Comparison of ENCODE assay signal across 15 cellular contexts in genomic region chr17:31158741-31159377, GRCh38.
DNase-seq lines count a peak whose midpoint lies in the region; ATAC-seq and TF ChIP-seq lines count a peak whose summit lies in the region.
"Had no signal": no experiment of that assay in that cellular context is flagged by ENCODE, and none has a peak within 500 bp of the region (broad histone marks: within the 10 kb centered on the region; RNA-seq: fewer than 3 reads in every experiment).

No MANE protein-coding gene starts in this region.

- TF ChIP-seq POLR2A in esophagus muscularis mucosa (IDR thresholded peaks at IDR 0.05; ENCODE audit: low read depth), result no peak

- peak overlapping the region; percentile 19 for H2AFZ ChIP-seq in ACC112 (ENCODE audit: low read length, unreplicated experiment)

- no peak for TF ChIP-seq EP300 in esophagus muscularis mucosa (IDR thresholded peaks at IDR 0.05)

- POLR2A ChIA-PET in activated CD8-positive, alpha-beta T cell treated with anti-CD3 and anti-CD28 coated beads for 36 hours (lab: Charles Lee), result no interaction called here

- peaks cover 5% of the 10 kb centered on the region for H3K36me3 Mint-ChIP-seq in activated CD8-positive, alpha-beta T cell treated with anti-CD3 and anti-CD28 coated beads for 36 hours (ENCODE audit: low read depth)

- H3K27ac ChIP-seq in ACC112 (ENCODE audit: low read depth, low read length), result no peak overlapping the region
- H3K27ac ChIP-seq in esophagus muscularis mucosa (replicated peaks in 1 of 4), result no peak overlapping the region
- H3K27ac ChIP-seq: BLaER1, brain microvascular endothelial cell, SJSA1 had no signal

- WGBS in esophagus muscularis mucosa, result 73% methylated on average over 1 of the region's 1 CpG

- no peaks in the 10 kb centered on the region for H3K9me3 Mint-ChIP-seq in activated CD8-positive, alpha-beta T cell treated with anti-CD3 and anti-CD28 coated beads for 36 hours
- H3K9me3 Mint-ChIP-seq: H9 had no signal

- CTCF ChIA-PET in activated CD8-positive, alpha-beta T cell treated with anti-CD3 and anti-CD28 coated beads for 36 hours (lab: Charles Lee), result interaction anchor here (0.6 kb wide), 1 partner anchor 49 kb away, joined by 3 read pairs; no protein-coding TSS in a partner anchor

- ATAC-seq in activated CD8-positive, alpha-beta T cell treated with anti-CD3 and anti-CD28 coated beads for 36 hours, result no peak
- ATAC-seq: sciatic nerve had no signal

- DNase-seq in GM13976 (ENCODE audit: low spot score), result peak; percentile 16
- no peak for DNase-seq in activated CD8-positive, alpha-beta T cell treated with anti-CD3 and anti-CD28 coated beads for 36 hours
- peak; percentile 26 for DNase-seq in iris pigment epithelial cell (ENCODE audit: low read depth)
- DNase-seq in NCI-H526 treated with DMSO at 0.1 percent for 48 hours (lab: John Stamatoyannopoulos, UW), result no peak
- DNase-seq in esophagus muscularis mucosa (ENCODE audit: extremely low spot score), result no peak
- DNase-seq in hypothalamus (lab: John Stamatoyannopoulos, UW), result no peak
- no peak for DNase-seq in NCI-H748 (lab: John Stamatoyannopoulos, UW; ENCODE audit: unreplicated experiment)
- DNase-seq: brain microvascular endothelial cell, H9, head of caudate nucleus, NCI-H2107 had no signal

- no peaks in the 10 kb centered on the region for H3K9me3 ChIP-seq in esophagus muscularis mucosa
- H3K9me3 ChIP-seq: BLaER1, SJSA1 had no signal

- H3K27me3 ChIP-seq in ACC112 (ENCODE audit: insufficient read depth, low read length) (no peaks in the 10 kb centered on the region), esophagus muscularis mucosa (no peaks in the 10 kb centered on the region)
- H3K27me3 ChIP-seq: BLaER1, brain microvascular endothelial cell, SJSA1 had no signal

- TF ChIP-seq CTCF in GM13976 (IDR thresholded peaks at IDR 0.05; ENCODE audit: borderline replicate concordance, control extremely low read depth, extremely low read depth, insufficient read depth, missing control alignments) (no peak), esophagus muscularis mucosa (IDR thresholded peaks at IDR 0.05) (no peak)
- TF ChIP-seq CTCF in activated CD8-positive, alpha-beta T cell treated with anti-CD3 and anti-CD28 coated beads for 36 hours (IDR thresholded peaks at IDR 0.05), result no peak

- H3K4me1 Mint-ChIP-seq in activated CD8-positive, alpha-beta T cell treated with anti-CD3 and anti-CD28 coated beads for 36 hours (ENCODE audit: low read depth), result peaks cover 13% of the 10 kb centered on the region
- H3K4me1 Mint-ChIP-seq: H9 had no signal

- H3K4me3 ChIP-seq in ACC112 (ENCODE audit: low read depth, low read length), result peak overlapping the region; percentile 59
- H3K4me3 ChIP-seq in esophagus muscularis mucosa, result no peak overlapping the region
- H3K4me3 ChIP-seq: BLaER1, SJSA1 had no signal

- H3K27me3 Mint-ChIP-seq in activated CD8-positive, alpha-beta T cell treated with anti-CD3 and anti-CD28 coated beads for 36 hours, result no peaks in the 10 kb centered on the region

- H3K4me1 ChIP-seq in ACC112 (ENCODE audit: control insufficient read depth, insufficient read depth, low read length, unreplicated experiment) (peaks cover 24% of the 10 kb centered on the region), esophagus muscularis mucosa (no peaks in the 10 kb centered on the region)
- H3K4me1 ChIP-seq: BLaER1, SJSA1 had no signal

- H3K79me2 ChIP-seq in ACC112 (ENCODE audit: control insufficient read depth, insufficient read depth, low read length, unreplicated experiment), result peaks cover 6% of the 10 kb centered on the region

- H3K36me3 ChIP-seq in ACC112 (ENCODE audit: insufficient read depth, low read length) (peaks cover 15% of the 10 kb centered on the region), esophagus muscularis mucosa (peaks cover 0 to 29% (median 11%) of the 10 kb centered on the region in 4 donors)

- peak overlapping the region; percentile 76 for H3K27ac Mint-ChIP-seq in activated CD8-positive, alpha-beta T cell treated with anti-CD3 and anti-CD28 coated beads for 36 hours

- intact Hi-C loops in activated CD8-positive, alpha-beta T cell treated with anti-CD3 and anti-CD28 coated beads for 36 hours (cut with micrococcal nuclease), result no loop called here
- intact Hi-C loops in esophagus muscularis mucosa (cut with DNase I), result no loop called here

- in situ Hi-C loops in GM13976 (cut with MboI; ENCODE audit: low sequenced_read_pairs, unreplicated experiment), result no loop called here

- H3K4me3 Mint-ChIP-seq in activated CD8-positive, alpha-beta T cell treated with anti-CD3 and anti-CD28 coated beads for 36 hours, result peak overlapping the region; percentile 65
- H3K4me3 Mint-ChIP-seq: H9 had no signal

Comparison
In these comparisons a context has a peak if more than half of its experiments do, and no peak if none do; other contexts are left out.
1. DNase-seq: peak in GM13976 (single experiment) and iris pigment epithelial cell (single experiment); none in activated CD8-positive, alpha-beta T cell treated with anti-CD3 and anti-CD28 coated beads for 36 hours (single experiment), NCI-H526 treated with DMSO at 0.1 percent for 48 hours (single experiment), esophagus muscularis mucosa (single experiment), hypothalamus (0 of 51) and NCI-H748 (single experiment).